ENCODE assay signal across 8 cellular contexts in the genomic region with DNA sequence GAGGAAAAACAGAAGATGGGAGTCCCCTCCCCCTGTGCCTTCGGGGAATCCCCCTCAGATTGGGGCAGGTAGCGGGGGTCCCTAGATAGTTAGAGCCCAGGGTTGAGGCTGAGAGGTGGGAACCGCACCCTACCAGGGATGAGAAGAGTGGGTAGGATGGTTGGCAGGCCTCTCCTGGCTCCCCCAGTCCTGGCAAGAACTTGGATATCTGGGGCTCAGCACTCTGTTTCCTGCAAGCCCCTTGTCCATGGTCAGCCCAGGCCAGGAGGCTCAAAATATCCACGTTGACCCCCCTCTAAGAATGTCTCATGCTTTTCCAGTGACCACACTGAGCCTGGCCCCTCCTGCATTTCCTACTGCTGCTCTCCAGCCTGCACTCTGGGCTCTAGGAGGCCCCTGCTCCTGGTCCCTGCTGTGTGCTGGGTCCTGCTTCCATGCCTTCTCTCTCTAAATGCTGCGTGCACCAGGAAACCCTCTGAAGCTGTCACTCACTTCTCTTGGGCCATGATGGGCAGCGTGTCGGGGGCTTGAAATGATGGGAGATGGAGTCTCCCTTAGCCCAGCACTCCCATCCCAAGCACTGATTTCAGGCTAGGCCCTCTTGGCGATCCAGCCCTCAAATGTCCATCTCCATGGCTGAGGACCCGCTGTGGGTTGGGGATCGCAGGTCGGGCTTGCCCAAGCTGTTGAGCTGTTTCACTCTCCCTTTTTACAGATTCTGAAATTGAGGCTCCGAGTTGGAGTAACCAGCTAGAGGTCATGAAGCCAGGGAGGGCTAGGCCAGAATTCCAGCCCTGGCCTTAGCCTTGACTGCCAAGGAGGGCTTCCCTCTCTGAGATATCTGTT. TPM values are rescaled to one million over a fixed set of nuclear protein-coding genes. Genes with fewer than 3 reads are reported as not detected.
DNase-seq lines count a peak whose midpoint lies in the region; ATAC-seq and TF ChIP-seq lines count a peak whose summit lies in the region.

No MANE protein-coding gene starts in this region.

- no peak for ATAC-seq in gastrocnemius medialis
- ATAC-seq in GM18519 (IDR thresholded peaks at IDR 0.05; ENCODE audit: low FRiP score, unreplicated experiment): no peak

- H3K36me3 ChIP-seq in gastrocnemius medialis (peaks cover 0 to under 1% of the 10 kb centered on the region in 2 donors), BE2C (no peaks in the 10 kb centered on the region)

- in situ Hi-C loops in gastrocnemius medialis (cut with MboI; ENCODE audit: low sequenced_read_pairs in 4 of 4): no loop called here

- H3K27me3 ChIP-seq in gastrocnemius medialis (no peaks in the 10 kb centered on the region), BE2C (no peaks in the 10 kb centered on the region)

- H3K4me1 ChIP-seq in gastrocnemius medialis (peaks cover 40 to 63% of the 10 kb centered on the region in 2 donors), BE2C (no peaks in the 10 kb centered on the region)

- H3K4me3 ChIP-seq in WI38 (ENCODE audit: low read depth, low read length) (peak overlapping the region; percentile 77), fibroblast of the aortic adventitia (ENCODE audit: low read depth, low read length) (peak overlapping the region; percentile 95), gastrocnemius medialis (peak overlapping the region; percentile 10 to 82 (median 70)), BE2C (ENCODE audit: low read depth, low read length) (no peak overlapping the region)

- peak overlapping the region; percentile 82 to 93 (median 91) for H3K27ac ChIP-seq in gastrocnemius medialis

- TF ChIP-seq POLR2A in gastrocnemius medialis (IDR thresholded peaks at IDR 0.05): no peak

- TF ChIP-seq CTCF in WI38 (IDR thresholded peaks at IDR 0.05; ENCODE audit: low read depth, low read length): no peak
- TF ChIP-seq CTCF in fibroblast of the aortic adventitia (IDR thresholded peaks at IDR 0.05; ENCODE audit: insufficient read depth, low read length): no peak
- TF ChIP-seq CTCF in gastrocnemius medialis (IDR thresholded peaks at IDR 0.05 in 4 of 5, conservative IDR thresholded peaks at IDR 0.05 in 1 of 5): no peak
- TF ChIP-seq CTCF in BE2C (IDR thresholded peaks at IDR 0.05; ENCODE audit: low read depth, low read length): no peak

- intact Hi-C loops in gastrocnemius medialis (cut with DNase I; ENCODE audit: low total_unique reads): no loop called here

- H3K9me3 ChIP-seq in gastrocnemius medialis: no peaks in the 10 kb centered on the region
- no peaks in the 10 kb centered on the region for H3K9me3 ChIP-seq in BE2C

- DNase-seq in EL: peak; percentile 47
- DNase-seq in fibroblast of the aortic adventitia (ENCODE audit: low read depth): no peak
- no peak for DNase-seq in gastrocnemius medialis
- no peak for DNase-seq in DMS153 treated with DMSO at 0.1 percent for 48 hours (lab: John Stamatoyannopoulos, UW; ENCODE audit: unreplicated experiment)
- DNase-seq in BE2C: no peak
- no peak for DNase-seq in NCI-H187 (lab: John Stamatoyannopoulos, UW)

RNA-seq across cellular contexts. Expression of a gene that starts 2.0 kb away (rescaled TPM):
- total RNA-seq in fibroblast of the aortic adventitia (ENCODE audit: low replicate concordance) (22.4 and 30.4 TPM in 2 replicates), gastrocnemius medialis (10 to 100 TPM in 3 of 4 donors, 1 to 10 TPM in 1; 10.0 to 13.8 (median 11.1) TPM)
- 38.5 TPM for polyA plus RNA-seq in BE2C (2012; ENCODE audit: insufficient read depth, insufficient read length, low read depth)

RNA-seq across cellular contexts. Expression of a gene that starts 3.6 kb away (rescaled TPM):
- total RNA-seq in fibroblast of the aortic adventitia (ENCODE audit: low replicate concordance) (21.8 and 31.5 TPM in 2 replicates), gastrocnemius medialis (10 to 100 TPM in 3 of 4 donors, 1 to 10 TPM in 1; 7.6 to 15.6 (median 13.1) TPM)
- 84.2 TPM for polyA plus RNA-seq in BE2C (2012; ENCODE audit: insufficient read depth, insufficient read length, low read depth)

RNA-seq across cellular contexts. Expression of a gene that starts 16.4 kb away (rescaled TPM):
- total RNA-seq in fibroblast of the aortic adventitia (ENCODE audit: low replicate concordance) (0.09 and 0.65 TPM in 2 replicates), gastrocnemius medialis (10 to 100 TPM in 1 of 4 donors, under 1 TPM in 1, not detected in 2; 0.39 to 18.6 TPM)
- 2.2 TPM for polyA plus RNA-seq in BE2C (2012; ENCODE audit: insufficient read depth, insufficient read length, low read depth)

RNA-seq across cellular contexts. Expression of a gene that starts 25.9 kb away (rescaled TPM):
- total RNA-seq in fibroblast of the aortic adventitia (ENCODE audit: low replicate concordance) (7.5 and 21.7 TPM in 2 replicates), gastrocnemius medialis (10 to 100 TPM in 2 of 4 donors, 1 to 10 TPM in 2; 6.7 to 10.9 (median 10.0) TPM)
- 10.8 TPM for polyA plus RNA-seq in BE2C (2012; ENCODE audit: insufficient read depth, insufficient read length, low read depth)

RNA-seq across cellular contexts. Expression of a gene that starts 36.1 kb away (rescaled TPM):
- total RNA-seq in fibroblast of the aortic adventitia (ENCODE audit: low replicate concordance): 52.2 and 58.5 TPM in 2 replicates
- total RNA-seq in gastrocnemius medialis: 100 to 1,000 TPM; 191 to 374 (median 250) TPM
- 3.9 TPM for polyA plus RNA-seq in BE2C (2012; ENCODE audit: insufficient read depth, insufficient read length, low read depth)
